ENCODE assay signal across 9 cellular contexts in genomic region chr5:95620030-95620869, GRCh38. TPM values are rescaled to one million over a fixed set of nuclear protein-coding genes. Genes with fewer than 3 reads are reported as not detected.
DNase-seq lines count a peak whose midpoint lies in the region; ATAC-seq and TF ChIP-seq lines count a peak whose summit lies in the region.
"Had no signal": no experiment of that assay in that cellular context is flagged by ENCODE, and none has a peak within 500 bp of the region (broad histone marks: within the 10 kb centered on the region; RNA-seq: fewer than 3 reads in every experiment).

Gene GPR150, plus strand, starts transcription at chr5:95620087. Its CDS starts 189 bp downstream, at chr5:95620276.

- no peaks in the 10 kb centered on the region for H3K27me3 Mint-ChIP-seq in osteocyte (ENCODE audit: unreplicated experiment)

- TF ChIP-seq CTCF in AG09309 (IDR thresholded peaks at IDR 0.05; ENCODE audit: control insufficient read depth, insufficient read depth, low read depth, low read length, missing control alignments) (no peak), osteocyte (IDR thresholded peaks at IDR 0.05) (no peak)

- H3K4me1 Mint-ChIP-seq in osteocyte (ENCODE audit: unreplicated experiment), result peaks cover 16% of the 10 kb centered on the region

- no peak for DNase-seq in AG09309 (ENCODE audit: low read depth)
- peak; percentile 55 for DNase-seq in NOMO-1 treated with DMSO at 0.1 percent for 48 hours (lab: John Stamatoyannopoulos, UW; ENCODE audit: unreplicated experiment)
- DNase-seq in activated T-helper 1 cell treated with anti-CD3 and anti-CD28 coated beads, Interleukin-2, amount 50 U/mL, for 16 hours (ENCODE audit: low read depth in 1 of 2, low spot score in 1 of 2), result peak; percentile 30 to 57
- DNase-seq in germinal center (ENCODE audit: low spot score), result peak; percentile 67
- DNase-seq in osteocyte (ENCODE audit: extremely low spot score, unreplicated experiment), result peak; percentile 85
- DNase-seq in ureter (ENCODE audit: low spot score), result peak; percentile 48

- peak within 1 kb of the TSS; percentile 75 for H3K4me3 Mint-ChIP-seq in osteocyte (ENCODE audit: unreplicated experiment)

- peak; percentile 40 for ATAC-seq in GM18520 (IDR thresholded peaks at IDR 0.05; ENCODE audit: unreplicated experiment)
- peak; percentile 71 for ATAC-seq in HG03064 (IDR thresholded peaks at IDR 0.05; ENCODE audit: low read depth, unreplicated experiment)

- H3K36me3 Mint-ChIP-seq in osteocyte (ENCODE audit: unreplicated experiment), result no peaks in the 10 kb centered on the region

- peak within 1 kb of the TSS; percentile 61 for H3K4me3 ChIP-seq in AG09309 (ENCODE audit: control insufficient read depth, low read depth, low read length)

- H3K27ac Mint-ChIP-seq in osteocyte (ENCODE audit: unreplicated experiment), result no peak within 1 kb of the TSS

- H3K9me3 Mint-ChIP-seq in osteocyte (ENCODE audit: unreplicated experiment), result peaks cover 5% of the 10 kb centered on the region

RNA-seq across cellular contexts. Expression of gene GPR150, which starts in this region (rescaled TPM):
- 0.16 and 0.21 TPM in 2 replicates for total RNA-seq in osteocyte
- 0.18 TPM for total RNA-seq in ureter
- total RNA-seq: HT1080 had no signal

Comparison
In these comparisons a context has a peak if more than half of its experiments do, and no peak if none do; other contexts are left out.
1. Peak in DNase-seq in osteocyte; RNA of the gene not detected or under 1 TPM.
2. Peak in DNase-seq in ureter; RNA of the gene not detected or under 1 TPM.